In genomic region chr14:71693373-71693772, GRCh38 we compare ENCODE assay signal across 15 cellular contexts.
DNase-seq lines count a peak whose midpoint lies in the region; ATAC-seq and TF ChIP-seq lines count a peak whose summit lies in the region.
"Had no signal": no experiment of that assay in that cellular context is flagged by ENCODE, and none has a peak within 500 bp of the region (broad histone marks: within the 10 kb centered on the region; RNA-seq: fewer than 3 reads in every experiment).

No MANE protein-coding gene starts in this region.

- peak overlapping the region; percentile 71 to 74 for H3K27ac ChIP-seq in SK-N-SH (ENCODE audit: low read depth in 2 of 2, low read length in 1 of 2)
- H3K27ac ChIP-seq: A549, cardiac muscle cell, tibial nerve had no signal

- WGBS in SK-N-SH (ENCODE audit: low lambda C conversion rate), result 46% methylated on average over 6 of the region's 6 CpGs

- no peak for TF ChIP-seq RAD21 in SK-N-SH (IDR thresholded peaks at IDR 0.05; ENCODE audit: low read length)

- H3K9me3 Mint-ChIP-seq in activated CD4-positive, alpha-beta T cell treated with anti-CD3 and anti-CD28 coated beads, Interleukin-2, amount 10 ng/mL, durations not matched to agents 7 days and 5 days, result no peaks in the 10 kb centered on the region
- H3K9me3 Mint-ChIP-seq in activated CD4-positive, alpha-beta T cell treated with anti-CD3 and anti-CD28 coated beads for 36 hours (ENCODE audit: low read depth), result no peaks in the 10 kb centered on the region
- H3K9me3 Mint-ChIP-seq: activated T-helper 2 cell treated with anti-CD3 and anti-CD28 coated beads, Interferon-gamma antibody, Interleukin-2, Interleukin-4, amounts not matched to agents 10 μg/mL and 5 μg/mL and 100 μg/mL, durations not matched to agents 14 hours and 24 hours and 36 hours had no signal

- TF ChIP-seq CTCF in SK-N-SH (IDR thresholded peaks at IDR 0.05) (no peak), omental fat pad (IDR thresholded peaks at IDR 0.05) (no peak)

- no peak overlapping the region for H3K4me3 Mint-ChIP-seq in activated CD4-positive, alpha-beta T cell treated with anti-CD3 and anti-CD28 coated beads, Interleukin-2, amount 10 ng/mL, durations not matched to agents 7 days and 5 days
- no peak overlapping the region for H3K4me3 Mint-ChIP-seq in activated CD4-positive, alpha-beta T cell treated with anti-CD3 and anti-CD28 coated beads for 36 hours

- H3K4me1 Mint-ChIP-seq in activated CD4-positive, alpha-beta T cell treated with anti-CD3 and anti-CD28 coated beads, Interleukin-2, amount 10 ng/mL, durations not matched to agents 7 days and 5 days, result peaks cover 24% of the 10 kb centered on the region
- H3K4me1 Mint-ChIP-seq in activated CD4-positive, alpha-beta T cell treated with anti-CD3 and anti-CD28 coated beads for 36 hours, result peaks cover 13% of the 10 kb centered on the region

- H3K27me3 Mint-ChIP-seq in activated CD4-positive, alpha-beta T cell treated with anti-CD3 and anti-CD28 coated beads, Interleukin-2, amount 10 ng/mL, durations not matched to agents 7 days and 5 days, result no peaks in the 10 kb centered on the region
- H3K27me3 Mint-ChIP-seq in activated CD4-positive, alpha-beta T cell treated with anti-CD3 and anti-CD28 coated beads for 36 hours, result no peaks in the 10 kb centered on the region

- no peaks in the 10 kb centered on the region for H3K79me2 ChIP-seq in SK-N-SH (ENCODE audit: insufficient read depth)

- no peaks in the 10 kb centered on the region for H4K20me1 ChIP-seq in SK-N-SH (ENCODE audit: insufficient read depth)

- H3K9ac ChIP-seq in SK-N-SH, result no peak overlapping the region

- H3K36me3 Mint-ChIP-seq in activated CD4-positive, alpha-beta T cell treated with anti-CD3 and anti-CD28 coated beads, Interleukin-2, amount 10 ng/mL, durations not matched to agents 7 days and 5 days (ENCODE audit: low read depth), result peaks cover 40% of the 10 kb centered on the region
- peaks cover 20% of the 10 kb centered on the region for H3K36me3 Mint-ChIP-seq in activated CD4-positive, alpha-beta T cell treated with anti-CD3 and anti-CD28 coated beads for 36 hours (ENCODE audit: low read depth)

- H3K9me3 ChIP-seq in SK-N-SH, result no peaks in the 10 kb centered on the region
- H3K9me3 ChIP-seq: A549, tibial nerve had no signal

- peaks cover 5% of the 10 kb centered on the region for H3F3A ChIP-seq in SK-N-SH (replicated peaks; ENCODE audit: insufficient read depth)

- intact Hi-C loops in activated CD4-positive, alpha-beta T cell treated with anti-CD3 and anti-CD28 coated beads for 36 hours (cut with DNase I, micrococcal nuclease), result no loop called here

- peaks cover 0 to 9% of the 10 kb centered on the region in 2 experiments for H3K36me3 ChIP-seq in SK-N-SH (replicated peaks in 1 of 2; ENCODE audit: control insufficient read depth in 1 of 2, insufficient read depth in 2 of 2, low read length in 1 of 2)
- H3K36me3 ChIP-seq: cardiac muscle cell had no signal

- no peaks in the 10 kb centered on the region for H3K27me3 ChIP-seq in SK-N-SH (ENCODE audit: insufficient read depth)
- H3K27me3 ChIP-seq: cardiac muscle cell, tibial nerve had no signal

- H3K9me2 ChIP-seq in SK-N-SH, result no peaks in the 10 kb centered on the region

- CTCF ChIA-PET in activated CD4-positive, alpha-beta T cell treated with anti-CD3 and anti-CD28 coated beads, Interleukin-2, amount 10 ng/mL, durations not matched to agents 7 days and 5 days (lab: Charles Lee), result no interaction called here
- CTCF ChIA-PET in activated CD4-positive, alpha-beta T cell treated with anti-CD3 and anti-CD28 coated beads for 36 hours (lab: Charles Lee), result no interaction called here
- CTCF ChIA-PET in SK-N-SH (lab: Yijun Ruan, JAX), result no interaction called here

- peak overlapping the region; percentile 33 for H3K27ac Mint-ChIP-seq in activated CD4-positive, alpha-beta T cell treated with anti-CD3 and anti-CD28 coated beads, Interleukin-2, amount 10 ng/mL, durations not matched to agents 7 days and 5 days
- H3K27ac Mint-ChIP-seq in activated CD4-positive, alpha-beta T cell treated with anti-CD3 and anti-CD28 coated beads for 36 hours, result no peak overlapping the region
- H3K27ac Mint-ChIP-seq: activated T-helper 2 cell treated with anti-CD3 and anti-CD28 coated beads, Interferon-gamma antibody, Interleukin-2, Interleukin-4, amounts not matched to agents 10 μg/mL and 5 μg/mL and 100 μg/mL, durations not matched to agents 14 hours and 24 hours and 36 hours had no signal

- ATAC-seq in activated CD4-positive, alpha-beta T cell treated with anti-CD3 and anti-CD28 coated beads for 36 hours, result no peak
- ATAC-seq in omental fat pad (ENCODE audit: low FRiP score), result no peak
- ATAC-seq: A549 had no signal

- POLR2A ChIA-PET in activated CD4-positive, alpha-beta T cell treated with anti-CD3 and anti-CD28 coated beads, Interleukin-2, amount 10 ng/mL, durations not matched to agents 7 days and 5 days (lab: Charles Lee), result no interaction called here
- POLR2A ChIA-PET in activated CD4-positive, alpha-beta T cell treated with anti-CD3 and anti-CD28 coated beads for 36 hours (lab: Charles Lee), result interaction anchor here (0.7 kb wide), 1 partner anchor 9 kb away, joined by 3 read pairs; no protein-coding TSS in a partner anchor
- POLR2A ChIA-PET in SK-N-SH (lab: Yijun Ruan, JAX), result no interaction called here

- H2AFZ ChIP-seq in SK-N-SH (ENCODE audit: low read depth), result no peak overlapping the region

- peak; percentile 14 for DNase-seq in activated CD4-positive, alpha-beta T cell treated with anti-CD3 and anti-CD28 coated beads, Interleukin-2, amount 10 ng/mL, durations not matched to agents 7 days and 5 days
- no peak for DNase-seq in activated CD4-positive, alpha-beta T cell treated with anti-CD3 and anti-CD28 coated beads for 36 hours
- DNase-seq in SK-N-SH (peak; percentile 26), fibroblast of peridontal ligament (ENCODE audit: extremely low read depth) (peak; percentile 91), stromal cell of bone marrow (ENCODE audit: low read depth) (peak; percentile 64), kidney glomerular epithelial cell (lab: John Stamatoyannopoulos, UW) (no peak), omental fat pad (ENCODE audit: low spot score) (no peak), GF-D8 (lab: John Stamatoyannopoulos, UW) (no peak)
- DNase-seq: activated CD4-positive, alpha-beta T cell treated with anti-CD3 and anti-CD28 coated beads, Interleukin-2, amount 50 U/mL, for 4 hours; KBM-7; NCI-H1694 treated with DMSO at 0.1 percent for 48 hours had no signal

- H3K4me2 ChIP-seq in SK-N-SH, result peak overlapping the region; percentile 10; the same call in 1 of the 2 replicates
- H3K4me2 ChIP-seq: A549 had no signal

- no peak overlapping the region for H3K4me3 ChIP-seq in SK-N-SH (ENCODE audit: low read depth in 2 of 2, low read length in 1 of 2)
- H3K4me3 ChIP-seq: A549, cardiac muscle cell, tibial nerve had no signal

- peaks cover 22 to 23% of the 10 kb centered on the region in 2 experiments; a peak in 3 of 4 replicates for H3K4me1 ChIP-seq in SK-N-SH (ENCODE audit: control insufficient read depth in 1 of 2, insufficient read depth in 2 of 2, low read depth in 1 of 2, low read length in 1 of 2)
- H3K4me1 ChIP-seq: A549 had no signal

- TF ChIP-seq EP300 in SK-N-SH (IDR thresholded peaks at IDR 0.05; ENCODE audit: borderline replicate concordance in 1 of 2, low read depth in 1 of 2, low read length in 1 of 2), result peak in 1 of 2 experiments; percentile 41; a peak in 1 of 4 replicates

TF ChIP-seq in SK-N-SH, 30 proteins besides CTCF, POLR2A, EP300 and RAD21:
- TF ChIP-seq NRF1 (IDR thresholded peaks at IDR 0.05; ENCODE audit: low read depth, low read length) (no peak), PBX3 (IDR thresholded peaks at IDR 0.05) (peak; percentile 68), MAX (IDR thresholded peaks at IDR 0.05; ENCODE audit: low read depth) (peak; percentile 41; the same call in 1 of the 2 replicates), TCF12 (IDR thresholded peaks at IDR 0.05) (peak; percentile 97), JUND (IDR thresholded peaks at IDR 0.05) (peak; percentile 22; the same call in 1 of the 2 replicates), POLR2AphosphoS5 (IDR thresholded peaks at IDR 0.05; ENCODE audit: low read depth, low read length) (peak; percentile 56), RXRA (IDR thresholded peaks at IDR 0.05; ENCODE audit: borderline replicate concordance, low read depth) (0 out of 2 replicates have a peak, but pooled peaks have one; percentile 29), NFIC (IDR thresholded peaks at IDR 0.05; ENCODE audit: borderline replicate concordance) (peak; percentile 53; the same call in 1 of the 2 replicates), FOXJ3 (CRISPR knock-in tag; IDR thresholded peaks at IDR 0.05) (no peak)
TF ChIP-seq in SK-N-SH: peak in this region for 7.

Comparison
In these comparisons a context has a peak if more than half of its experiments do, and no peak if none do; other contexts are left out.
1. DNase-seq: peak in activated CD4-positive, alpha-beta T cell treated with anti-CD3 and anti-CD28 coated beads, Interleukin-2, amount 10 ng/mL, durations not matched to agents 7 days and 5 days (single experiment), SK-N-SH (single experiment), fibroblast of peridontal ligament (single experiment) and stromal cell of bone marrow (single experiment); none in activated CD4-positive, alpha-beta T cell treated with anti-CD3 and anti-CD28 coated beads for 36 hours (single experiment), kidney glomerular epithelial cell (single experiment), omental fat pad (single experiment) and GF-D8 (single experiment).